12 cellular contexts compared by ENCODE assay signal in the genomic region with DNA sequence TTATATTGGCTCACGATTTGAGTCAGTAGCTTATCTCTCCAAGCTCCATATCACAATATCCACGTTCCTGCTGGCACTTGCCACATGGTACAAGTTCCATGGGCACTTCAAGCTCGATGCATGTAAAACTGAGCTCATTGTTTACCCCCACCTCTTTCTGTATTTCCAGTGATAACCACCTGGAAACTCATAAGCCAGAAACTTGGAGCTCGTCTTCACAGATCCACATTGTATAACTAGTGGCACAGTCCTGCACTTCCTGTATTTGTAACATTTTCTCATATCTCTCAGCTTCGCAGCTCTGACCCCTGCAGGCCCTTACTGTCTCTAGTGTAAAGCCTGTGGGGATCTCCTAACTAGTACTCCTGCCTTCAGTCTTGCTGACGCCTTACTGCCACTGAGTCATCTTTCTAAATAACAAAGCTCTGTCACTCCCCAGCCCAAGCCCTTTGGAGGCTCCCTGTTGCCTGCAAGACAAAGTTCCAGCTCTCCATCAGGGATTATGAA. TPM values are rescaled to one million over a fixed set of nuclear protein-coding genes. Genes with fewer than 3 reads are reported as not detected.
DNase-seq lines count a peak whose midpoint lies in the region; ATAC-seq, FAIRE-seq and TF ChIP-seq lines count a peak whose summit lies in the region.
"Had no signal": no experiment of that assay in that cellular context is flagged by ENCODE, and none has a peak within 500 bp of the region (broad histone marks: within the 10 kb centered on the region; RNA-seq: fewer than 3 reads in every experiment).

No MANE protein-coding gene starts in this region.

- H3K18ac ChIP-seq in mesendoderm (ENCODE audit: low read length) = no peak overlapping the region

- no peak for ATAC-seq in HG02973 (IDR thresholded peaks at IDR 0.05; ENCODE audit: unreplicated experiment)

- H4K5ac ChIP-seq in mesendoderm (ENCODE audit: low read length) = no peak overlapping the region

- no peaks in the 10 kb centered on the region for H3K79me2 ChIP-seq in mesendoderm (ENCODE audit: control insufficient read depth, insufficient read depth, low read length)

- no peak overlapping the region for H2BK120ac ChIP-seq in mesendoderm (ENCODE audit: low read depth, low read length)

- no peaks in the 10 kb centered on the region for H3K9me3 ChIP-seq in small intestine (ENCODE audit: control insufficient read depth, low read depth)
- H3K9me3 ChIP-seq: Peyer's patch had no signal

- TF ChIP-seq CTCF in VCaP (conservative IDR thresholded peaks at IDR 0.05) = 0 out of 2 replicates have a peak, but pooled peaks have one; percentile 5

- no peak overlapping the region for H3K4me3 ChIP-seq in mesendoderm (ENCODE audit: low read length)
- H3K4me3 ChIP-seq in small intestine (ENCODE audit: low read depth in 1 of 2, low read length in 2 of 2) = no peak overlapping the region
- H3K4me3 ChIP-seq: Peyer's patch had no signal

- no peak for FAIRE-seq in small intestine (lab: Jason Lieb, UNC)
- FAIRE-seq: GM12892 had no signal

- H3K27me3 ChIP-seq in mesendoderm (ENCODE audit: insufficient read depth, low read length, poor library complexity) = no peaks in the 10 kb centered on the region
- no peaks in the 10 kb centered on the region for H3K27me3 ChIP-seq in small intestine (ENCODE audit: control insufficient read depth in 2 of 2, insufficient read depth in 2 of 2, low read length in 2 of 2)
- H3K27me3 ChIP-seq: Peyer's patch had no signal

- no peak overlapping the region for H3K4me2 ChIP-seq in mesendoderm (ENCODE audit: low read length)

- H3K9ac ChIP-seq in mesendoderm (ENCODE audit: low read length) = no peak overlapping the region

- H2BK5ac ChIP-seq in mesendoderm (ENCODE audit: low read length) = no peak overlapping the region

- H3K4me1 ChIP-seq in mesendoderm (ENCODE audit: control insufficient read depth, low read depth, low read length) (no peaks in the 10 kb centered on the region), small intestine (ENCODE audit: control insufficient read depth in 2 of 2, insufficient read depth in 1 of 2, low read depth in 1 of 2, low read length in 1 of 2) (no peaks in the 10 kb centered on the region)
- H3K4me1 ChIP-seq: Peyer's patch had no signal

- H3K56ac ChIP-seq in mesendoderm (ENCODE audit: low read length) = no peak overlapping the region

- no peak overlapping the region for H2AK5ac ChIP-seq in mesendoderm (ENCODE audit: low read length)

- no peaks in the 10 kb centered on the region for H3K79me1 ChIP-seq in mesendoderm (ENCODE audit: low read length)

- peak; percentile 68 for DNase-seq in Caki2 (ENCODE audit: low read depth)
- peak; percentile 89 for DNase-seq in HT1080 (ENCODE audit: low read depth)
- peak; percentile 86 for DNase-seq in mesendoderm
- DNase-seq in small intestine = no peak
- DNase-seq in stimulated activated CD4-positive, alpha-beta T cell treated with anti-CD3 and anti-CD28 coated beads, Interleukin-2, amount 100 ng/mL, for 24 hours = no peak
- DNase-seq in GM19238 (ENCODE audit: insufficient read length, low spot score) = no peak
- DNase-seq: amygdala had no signal

- H3K4ac ChIP-seq in mesendoderm (ENCODE audit: low read depth, low read length) = no peak overlapping the region

- H3K36me3 ChIP-seq in mesendoderm (ENCODE audit: control insufficient read depth, insufficient read depth, low read length) = no peaks in the 10 kb centered on the region
- H3K36me3 ChIP-seq in small intestine (ENCODE audit: control insufficient read depth in 2 of 2, insufficient read depth in 2 of 2, low read length in 2 of 2) = no peaks in the 10 kb centered on the region
- H3K36me3 ChIP-seq: Peyer's patch had no signal

- in situ Hi-C loops in Caki2 (cut with HindIII; ENCODE audit: low pct_unique_long_range_greater_than_20kb, low sequenced_read_pairs) = no loop called here

- no CpG with 5 or more reads among the region's 6 CpGs for WGBS in mesendoderm (ENCODE audit: extremely low coverage, insufficient coverage, low lambda C conversion rate)
- WGBS in small intestine, 3 donors = 32 to 52% (median 39%) methylated on average over 6 of the region's 6 CpGs

- no peak overlapping the region for H4K8ac ChIP-seq in mesendoderm (ENCODE audit: low read depth, low read length)

- H3K23ac ChIP-seq in mesendoderm (ENCODE audit: low read length) = no peak overlapping the region

- H2BK15ac ChIP-seq in mesendoderm (replicated peaks; ENCODE audit: low read depth) = no peak overlapping the region

- H3K27ac ChIP-seq in VCaP (no peak overlapping the region), mesendoderm (ENCODE audit: low read depth, low read length) (no peak overlapping the region), small intestine (ENCODE audit: low read depth in 1 of 2, low read length in 1 of 2) (no peak overlapping the region)
- H3K27ac ChIP-seq: Peyer's patch had no signal

RNA-seq across cellular contexts. Expression of a gene that starts 6.5 kb away (rescaled TPM):
- not detected in 2 replicates for total RNA-seq in Caki2 (2014; rRNA removed; shearing (Covaris generic); ENCODE audit: low replicate concordance)
- total RNA-seq in HT1080 (2014; rRNA removed; shearing (Covaris generic)) = not detected in 2 replicates
- polyA plus RNA-seq in HT1080 (2015; cell fraction: cytosol; rRNA removed) = 0.17 TPM in 1 of 2 replicates, not detected in the other
- 0.20 TPM in 1 of 2 replicates, not detected in the other for polyA plus RNA-seq in HT1080 (2015; cell fraction: nucleus; rRNA removed)
- polyA plus RNA-seq in mesendoderm (2013, experiment 1 of 2) = 0.63 TPM
- polyA plus RNA-seq in mesendoderm (2013, experiment 2 of 2) = 0.55 TPM
- under 1 TPM in 1 of 3 donors, not detected in 2; 0.46 TPM for polyA plus RNA-seq in small intestine

RNA-seq across cellular contexts. Expression of a gene that starts 7.4 kb away (rescaled TPM):
- not detected in 2 replicates for total RNA-seq in Caki2 (2014; rRNA removed; shearing (Covaris generic); ENCODE audit: low replicate concordance)
- not detected in 2 replicates for total RNA-seq in HT1080 (2014; rRNA removed; shearing (Covaris generic))
- polyA plus RNA-seq in HT1080 (2015; cell fraction: cytosol; rRNA removed) = not detected in 2 replicates
- not detected in 2 replicates for polyA plus RNA-seq in HT1080 (2015; cell fraction: nucleus; rRNA removed)
- polyA plus RNA-seq in mesendoderm (2013, experiment 1 of 2) = not detected
- not detected for polyA plus RNA-seq in mesendoderm (2013, experiment 2 of 2)
- polyA plus RNA-seq in small intestine = not detected
- total RNA-seq: kidney epithelial cell, Peyer's patch had no signal

RNA-seq across cellular contexts. Expression of a gene that starts 14.5 kb away (rescaled TPM):
- 0.24 and 3.3 TPM in 2 replicates for total RNA-seq in Caki2 (2014; rRNA removed; shearing (Covaris generic); ENCODE audit: low replicate concordance)
- total RNA-seq in HT1080 (2014; rRNA removed; shearing (Covaris generic)) = 0.03 TPM in 1 of 2 replicates, not detected in the other
- 0.03 TPM in 1 of 2 replicates, not detected in the other for polyA plus RNA-seq in HT1080 (2015; cell fraction: cytosol; rRNA removed)
- not detected in 2 replicates for polyA plus RNA-seq in HT1080 (2015; cell fraction: nucleus; rRNA removed)
- 0.25 TPM for polyA plus RNA-seq in mesendoderm (2013, experiment 1 of 2)
- 0.25 TPM for polyA plus RNA-seq in mesendoderm (2013, experiment 2 of 2)
- 10 to 100 TPM in 2 of 3 donors, 1 to 10 TPM in 1; 5.4 to 15.2 (median 10.8) TPM for polyA plus RNA-seq in small intestine

RNA-seq across cellular contexts. Expression of a gene that starts 40.9 kb away (rescaled TPM):
- not detected in 2 replicates for total RNA-seq in Caki2 (2014; rRNA removed; shearing (Covaris generic); ENCODE audit: low replicate concordance)
- total RNA-seq in HT1080 (2014; rRNA removed; shearing (Covaris generic)) = not detected in 2 replicates
- not detected in 2 replicates for polyA plus RNA-seq in HT1080 (2015; cell fraction: cytosol; rRNA removed)
- not detected in 2 replicates for polyA plus RNA-seq in HT1080 (2015; cell fraction: nucleus; rRNA removed)
- polyA plus RNA-seq in mesendoderm (2013, experiment 1 of 2) = not detected
- polyA plus RNA-seq in mesendoderm (2013, experiment 2 of 2) = 0.01 TPM
- under 1 TPM in 1 of 3 donors, not detected in 2; 0.15 TPM for polyA plus RNA-seq in small intestine
- total RNA-seq: kidney epithelial cell had no signal

RNA-seq across cellular contexts. Expression of a gene that starts 55.8 kb away (rescaled TPM):
- total RNA-seq in Caki2 (2014; rRNA removed; shearing (Covaris generic); ENCODE audit: low replicate concordance) = 5.6 and 9.1 TPM in 2 replicates
- total RNA-seq in HT1080 (2014; rRNA removed; shearing (Covaris generic)) = 1.9 and 2.0 TPM in 2 replicates
- 5.5 TPM in 2 replicates for polyA plus RNA-seq in HT1080 (2015; cell fraction: cytosol; rRNA removed)
- 5.4 and 6.2 TPM in 2 replicates for polyA plus RNA-seq in HT1080 (2015; cell fraction: nucleus; rRNA removed)
- polyA plus RNA-seq in mesendoderm (2013, experiment 1 of 2) = 11.8 TPM
- polyA plus RNA-seq in mesendoderm (2013, experiment 2 of 2) = 11.6 TPM
- 1 to 10 TPM in 2 of 3 donors, under 1 TPM in 1; 0.22 to 4.2 (median 1.1) TPM for polyA plus RNA-seq in small intestine

Comparison
In these comparisons a context has a peak if more than half of its experiments do, and no peak if none do; other contexts are left out.
1. DNase-seq: peak in Caki2 (single experiment), HT1080 (single experiment) and mesendoderm (single experiment); none in small intestine (single experiment), stimulated activated CD4-positive, alpha-beta T cell treated with anti-CD3 and anti-CD28 coated beads, Interleukin-2, amount 100 ng/mL, for 24 hours (0 of 2) and GM19238 (single experiment).